In genomic region chr17:42459256-42459982, GRCh38 we compare ENCODE assay signal across 8 cellular contexts. TPM values are rescaled to one million over a fixed set of nuclear protein-coding genes. Genes with fewer than 3 reads are reported as not detected.
A peak's percentile ranks its signal among the peaks of the same experiment; 100 is the strongest.
DNase-seq lines count a peak whose midpoint lies in the region; ATAC-seq, FAIRE-seq and TF ChIP-seq lines count a peak whose summit lies in the region.

No MANE protein-coding gene starts in this region.

- no peak for ATAC-seq in HG03159 (IDR thresholded peaks at IDR 0.05; ENCODE audit: unreplicated experiment)

- H3K4me1 ChIP-seq in SJSA1 (replicated peaks): peaks cover 17% of the 10 kb centered on the region
- peaks cover 12 to 14% of the 10 kb centered on the region in 2 donors for H3K4me1 ChIP-seq in kidney (ENCODE audit: control insufficient read depth in 1 of 2, insufficient read depth in 1 of 2, low read depth in 1 of 2, low read length in 2 of 2)

- no peaks in the 10 kb centered on the region for H3K27me3 ChIP-seq in SJSA1 (replicated peaks)

- no peak for FAIRE-seq in kidney (lab: Jason Lieb, UNC)

- intact Hi-C loops in kidney (cut with DNase I): no loop called here

- H3K27ac ChIP-seq in SJSA1 (peak overlapping the region; percentile 23), kidney (ENCODE audit: low read depth in 2 of 2, low read length in 2 of 2) (peak overlapping the region; percentile 97 to 98), skin epidermis (peak overlapping the region; percentile 31 to 94 (median 89))

- no peaks in the 10 kb centered on the region for H3K9me3 ChIP-seq in SJSA1 (replicated peaks)
- no peaks in the 10 kb centered on the region for H3K9me3 ChIP-seq in kidney (ENCODE audit: control insufficient read depth in 1 of 2, low read length in 2 of 2)

- peaks cover 19% of the 10 kb centered on the region for H3K36me3 ChIP-seq in SJSA1
- H3K36me3 ChIP-seq in kidney (ENCODE audit: control insufficient read depth in 1 of 2, insufficient read depth in 2 of 2, low read length in 2 of 2): peaks cover 0 to 4% of the 10 kb centered on the region in 2 donors

- DNase-seq in COR-L47 (lab: John Stamatoyannopoulos, UW): peak; percentile 59
- DNase-seq in HUDEP-2 (lab: John Stamatoyannopoulos, UW; ENCODE audit: unreplicated experiment in 76 of 76): peak in 50 of 76 experiments; percentile 4 to 68 (median 30)
- peak in 1 of 2 experiments; percentile 58 for DNase-seq in SJSA1 (ENCODE audit: low read depth in 1 of 2, low spot score in 2 of 2)
- peak; percentile 77 for DNase-seq in cerebellum (ENCODE audit: low spot score)
- DNase-seq in kidney: peak; percentile 78
- no peak for DNase-seq in Kasumi-1 (lab: John Stamatoyannopoulos, UW)

- peak overlapping the region; percentile 93 to 99 for H3K9ac ChIP-seq in kidney (ENCODE audit: low read length in 2 of 2)

- TF ChIP-seq CTCF in kidney (IDR thresholded peaks at IDR 0.05; ENCODE audit: borderline replicate concordance, extremely low read depth, insufficient read depth): peak; percentile 25

- H3K4me3 ChIP-seq in SJSA1 (peak overlapping the region; percentile 48), kidney (ENCODE audit: low read length in 2 of 2) (peak overlapping the region; percentile 91 to 94), skin epidermis (peak overlapping the region; percentile 58 to 79 (median 61))

RNA-seq across cellular contexts. Expression of gene ATP6V0A1, which starts 0.7 kb away (rescaled TPM):
- 11.8 and 14.8 TPM in 2 replicates for total RNA-seq in SJSA1 (2014; rRNA removed; shearing (Covaris generic))
- 210 TPM for total RNA-seq in cerebellum
- 110 TPM for total RNA-seq in kidney
- polyA plus RNA-seq in kidney (ENCODE audit: insufficient read depth, low read depth, low replicate concordance): 108 TPM

RNA-seq across cellular contexts. Expression of gene CAVIN1, which starts 36.4 kb away (rescaled TPM):
- total RNA-seq in SJSA1 (2014; rRNA removed; shearing (Covaris generic)): 319 and 331 TPM in 2 replicates
- total RNA-seq in cerebellum (6.5 TPM), kidney (204 TPM)
- polyA plus RNA-seq in kidney (ENCODE audit: insufficient read depth, low read depth, low replicate concordance): 67.1 TPM

Comparison
In these comparisons a context has a peak if more than half of its experiments do, and no peak if none do; other contexts are left out.
1. DNase-seq: peak in COR-L47 (single experiment), HUDEP-2 (50 of 76), cerebellum (single experiment) and kidney (single experiment); none in Kasumi-1 (0 of 2).
2. H3K27ac ChIP-seq: peak in every context shown above with its lines; median percentile 98 in kidney; 89 in skin epidermis; 23 in SJSA1.
3. RNA of gene CAVIN1, which starts 36.4 kb away (total RNA-seq): 319 to 331 TPM in SJSA1 and 204 TPM in kidney (single experiment); 6.5 TPM in cerebellum (single experiment); every median in the first group is over 10 times any median in the second.
4. Peak in every context shown above with its lines, with median percentiles within 50 percentile points of each other: H3K4me3 ChIP-seq.